Comparison of ENCODE assay signal across 1 cellular context in genomic region chr4:76571274-76571673, GRCh38.
TF ChIP-seq lines count a peak whose summit lies in the region.

No MANE protein-coding gene starts in this region.

TF ChIP-seq in HepG2, 621 proteins besides CTCF, POLR2A, EP300 and RAD21 (continued from another document and continues in another):
- TF ChIP-seq, protein P1, sequence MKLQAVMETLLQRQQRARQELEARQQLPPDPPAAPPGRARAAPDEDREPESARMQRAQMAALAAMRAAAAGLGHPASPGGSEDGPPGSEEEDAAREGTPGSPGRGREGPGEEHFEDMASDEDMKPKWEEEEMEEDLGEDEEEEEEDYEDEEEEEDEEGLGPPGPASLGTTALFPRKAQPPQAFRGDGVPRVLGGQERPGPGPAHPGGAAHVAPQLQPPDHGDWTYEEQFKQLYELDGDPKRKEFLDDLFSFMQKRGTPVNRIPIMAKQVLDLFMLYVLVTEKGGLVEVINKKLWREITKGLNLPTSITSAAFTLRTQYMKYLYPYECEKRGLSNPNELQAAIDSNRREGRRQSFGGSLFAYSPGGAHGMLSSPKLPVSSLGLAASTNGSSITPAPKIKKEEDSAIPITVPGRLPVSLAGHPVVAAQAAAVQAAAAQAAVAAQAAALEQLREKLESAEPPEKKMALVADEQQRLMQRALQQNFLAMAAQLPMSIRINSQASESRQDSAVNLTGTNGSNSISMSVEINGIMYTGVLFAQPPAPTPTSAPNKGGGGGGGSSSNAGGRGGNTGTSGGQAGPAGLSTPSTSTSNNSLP (IDR thresholded peaks at IDR 0.05; ENCODE audit: low read depth, low read length) = 0 out of 2 replicates have a peak, but pooled peaks have one; percentile 34
- TF ChIP-seq RBFOX2 (IDR thresholded peaks at IDR 0.05; ENCODE audit: low read depth, low read length) (no peak), ZNF788 (CRISPR knock-in tag; IDR thresholded peaks at IDR 0.05; ENCODE audit: borderline replicate concordance) (no peak), ZNF737 (CRISPR knock-in tag; IDR thresholded peaks at IDR 0.05; ENCODE audit: borderline replicate concordance) (no peak), ZBTB8A (CRISPR knock-in tag; IDR thresholded peaks at IDR 0.05; ENCODE audit: borderline replicate concordance, low read depth) (no peak), ATF1 (CRISPR knock-in tag; IDR thresholded peaks at IDR 0.05) (no peak), NFIC (IDR thresholded peaks at IDR 0.05; ENCODE audit: low read length) (peak; percentile 55; the same call in 1 of the 2 replicates), ZNF12 (CRISPR knock-in tag; IDR thresholded peaks at IDR 0.05) (peak; percentile 96), ZNF670 (CRISPR knock-in tag; IDR thresholded peaks at IDR 0.05; ENCODE audit: borderline replicate concordance) (no peak), NFYC (CRISPR knock-in tag; IDR thresholded peaks at IDR 0.05) (no peak), MYNN (CRISPR knock-in tag; IDR thresholded peaks at IDR 0.05; ENCODE audit: low read depth) (no peak), PHB2 (IDR thresholded peaks at IDR 0.05; ENCODE audit: partially characterized antibody) (no peak), ZNF251 (CRISPR knock-in tag; IDR thresholded peaks at IDR 0.05) (no peak), ZBTB1 (CRISPR knock-in tag; IDR thresholded peaks at IDR 0.05; ENCODE audit: borderline replicate concordance) (no peak), ZNF484 (CRISPR knock-in tag; IDR thresholded peaks at IDR 0.05; ENCODE audit: borderline replicate concordance, low read depth) (no peak), ZNF569 (CRISPR knock-in tag; IDR thresholded peaks at IDR 0.05; ENCODE audit: borderline replicate concordance) (no peak), CREB1 (IDR thresholded peaks at IDR 0.05) (no peak), CREB1 (CRISPR knock-in tag; IDR thresholded peaks at IDR 0.05) (peak; percentile 17; the same call in 1 of the 2 replicates), HDAC2 (CRISPR knock-in tag; IDR thresholded peaks at IDR 0.05) (peak; percentile 50; the same call in 1 of the 2 replicates), FOXA3 (CRISPR knock-in tag; IDR thresholded peaks at IDR 0.05) (peak; percentile 79), TCF7 (IDR thresholded peaks at IDR 0.05; ENCODE audit: low read depth) (peak; percentile 42; the same call in 1 of the 2 replicates), AGO1 (IDR thresholded peaks at IDR 0.05; ENCODE audit: low read depth, low read length, poor library complexity, severe bottlenecking) (no peak), CEBPG (CRISPR knock-in tag; IDR thresholded peaks at IDR 0.05) (no peak), PITX1 (CRISPR knock-in tag; IDR thresholded peaks at IDR 0.05) (0 out of 2 replicates have a peak, but pooled peaks have one; percentile 18), TOE1 (CRISPR knock-in tag; IDR thresholded peaks at IDR 0.05) (no peak), SRSF1 (optimal IDR thresholded peaks at IDR 0.05; ENCODE audit: low read depth, low read length) (no peak), NR2F6 (IDR thresholded peaks at IDR 0.05) (peak; percentile 52; the same call in 1 of the 2 replicates), NR2F6 (CRISPR knock-in tag; IDR thresholded peaks at IDR 0.05) (peak; percentile 49; the same call in 1 of the 2 replicates), ZNF773 (CRISPR knock-in tag; IDR thresholded peaks at IDR 0.05; ENCODE audit: borderline replicate concordance) (no peak), HOXA5 (CRISPR knock-in tag; IDR thresholded peaks at IDR 0.05) (no peak), ZNF609 (CRISPR knock-in tag; IDR thresholded peaks at IDR 0.05; ENCODE audit: borderline replicate concordance) (peak; percentile 61; the same call in 1 of the 2 replicates), ZNF562 (CRISPR knock-in tag; IDR thresholded peaks at IDR 0.05; ENCODE audit: borderline replicate concordance) (no peak), ZNF432 (CRISPR knock-in tag; IDR thresholded peaks at IDR 0.05; ENCODE audit: borderline replicate concordance) (no peak), ASH2L (IDR thresholded peaks at IDR 0.05; ENCODE audit: insufficient read length, low read depth, low read length) (no peak), PAXIP1 (CRISPR knock-in tag; conservative IDR thresholded peaks at IDR 0.05) (peak; percentile 34), TBX2 (CRISPR knock-in tag; IDR thresholded peaks at IDR 0.05; ENCODE audit: borderline replicate concordance) (peak; percentile 53; the same call in 1 of the 2 replicates)
- TF ChIP-seq, protein P2, sequence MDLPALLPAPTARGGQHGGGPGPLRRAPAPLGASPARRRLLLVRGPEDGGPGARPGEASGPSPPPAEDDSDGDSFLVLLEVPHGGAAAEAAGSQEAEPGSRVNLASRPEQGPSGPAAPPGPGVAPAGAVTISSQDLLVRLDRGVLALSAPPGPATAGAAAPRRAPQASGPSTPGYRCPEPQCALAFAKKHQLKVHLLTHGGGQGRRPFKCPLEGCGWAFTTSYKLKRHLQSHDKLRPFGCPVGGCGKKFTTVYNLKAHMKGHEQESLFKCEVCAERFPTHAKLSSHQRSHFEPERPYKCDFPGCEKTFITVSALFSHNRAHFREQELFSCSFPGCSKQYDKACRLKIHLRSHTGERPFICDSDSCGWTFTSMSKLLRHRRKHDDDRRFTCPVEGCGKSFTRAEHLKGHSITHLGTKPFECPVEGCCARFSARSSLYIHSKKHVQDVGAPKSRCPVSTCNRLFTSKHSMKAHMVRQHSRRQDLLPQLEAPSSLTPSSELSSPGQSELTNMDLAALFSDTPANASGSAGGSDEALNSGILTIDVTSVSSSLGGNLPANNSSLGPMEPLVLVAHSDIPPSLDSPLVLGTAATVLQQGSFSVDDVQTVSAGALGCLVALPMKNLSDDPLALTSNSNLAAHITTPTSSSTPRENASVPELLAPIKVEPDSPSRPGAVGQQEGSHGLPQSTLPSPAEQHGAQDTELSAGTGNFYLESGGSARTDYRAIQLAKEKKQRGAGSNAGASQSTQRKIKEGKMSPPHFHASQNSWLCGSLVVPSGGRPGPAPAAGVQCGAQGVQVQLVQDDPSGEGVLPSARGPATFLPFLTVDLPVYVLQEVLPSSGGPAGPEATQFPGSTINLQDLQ (CRISPR knock-in tag; IDR thresholded peaks at IDR 0.05) = no peak
- TF ChIP-seq, protein P3, sequence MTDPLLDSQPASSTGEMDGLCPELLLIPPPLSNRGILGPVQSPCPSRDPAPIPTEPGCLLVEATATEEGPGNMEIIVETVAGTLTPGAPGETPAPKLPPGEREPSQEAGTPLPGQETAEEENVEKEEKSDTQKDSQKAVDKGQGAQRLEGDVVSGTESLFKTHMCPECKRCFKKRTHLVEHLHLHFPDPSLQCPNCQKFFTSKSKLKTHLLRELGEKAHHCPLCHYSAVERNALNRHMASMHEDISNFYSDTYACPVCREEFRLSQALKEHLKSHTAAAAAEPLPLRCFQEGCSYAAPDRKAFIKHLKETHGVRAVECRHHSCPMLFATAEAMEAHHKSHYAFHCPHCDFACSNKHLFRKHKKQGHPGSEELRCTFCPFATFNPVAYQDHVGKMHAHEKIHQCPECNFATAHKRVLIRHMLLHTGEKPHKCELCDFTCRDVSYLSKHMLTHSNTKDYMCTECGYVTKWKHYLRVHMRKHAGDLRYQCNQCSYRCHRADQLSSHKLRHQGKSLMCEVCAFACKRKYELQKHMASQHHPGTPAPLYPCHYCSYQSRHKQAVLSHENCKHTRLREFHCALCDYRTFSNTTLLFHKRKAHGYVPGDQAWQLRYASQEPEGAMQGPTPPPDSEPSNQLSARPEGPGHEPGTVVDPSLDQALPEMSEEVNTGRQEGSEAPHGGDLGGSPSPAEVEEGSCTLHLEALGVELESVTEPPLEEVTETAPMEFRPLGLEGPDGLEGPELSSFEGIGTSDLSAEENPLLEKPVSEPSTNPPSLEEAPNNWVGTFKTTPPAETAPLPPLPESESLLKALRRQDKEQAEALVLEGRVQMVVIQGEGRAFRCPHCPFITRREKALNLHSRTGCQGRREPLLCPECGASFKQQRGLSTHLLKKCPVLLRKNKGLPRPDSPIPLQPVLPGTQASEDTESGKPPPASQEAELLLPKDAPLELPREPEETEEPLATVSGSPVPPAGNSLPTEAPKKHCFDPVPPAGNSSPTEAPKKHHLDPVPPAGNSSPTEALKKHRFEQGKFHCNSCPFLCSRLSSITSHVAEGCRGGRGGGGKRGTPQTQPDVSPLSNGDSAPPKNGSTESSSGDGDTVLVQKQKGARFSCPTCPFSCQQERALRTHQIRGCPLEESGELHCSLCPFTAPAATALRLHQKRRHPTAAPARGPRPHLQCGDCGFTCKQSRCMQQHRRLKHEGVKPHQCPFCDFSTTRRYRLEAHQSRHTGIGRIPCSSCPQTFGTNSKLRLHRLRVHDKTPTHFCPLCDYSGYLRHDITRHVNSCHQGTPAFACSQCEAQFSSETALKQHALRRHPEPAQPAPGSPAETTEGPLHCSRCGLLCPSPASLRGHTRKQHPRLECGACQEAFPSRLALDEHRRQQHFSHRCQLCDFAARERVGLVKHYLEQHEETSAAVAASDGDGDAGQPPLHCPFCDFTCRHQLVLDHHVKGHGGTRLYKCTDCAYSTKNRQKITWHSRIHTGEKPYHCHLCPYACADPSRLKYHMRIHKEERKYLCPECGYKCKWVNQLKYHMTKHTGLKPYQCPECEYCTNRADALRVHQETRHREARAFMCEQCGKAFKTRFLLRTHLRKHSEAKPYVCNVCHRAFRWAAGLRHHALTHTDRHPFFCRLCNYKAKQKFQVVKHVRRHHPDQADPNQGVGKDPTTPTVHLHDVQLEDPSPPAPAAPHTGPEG (CRISPR knock-in tag; IDR thresholded peaks at IDR 0.05) = no peak
- TF ChIP-seq, protein P4, sequence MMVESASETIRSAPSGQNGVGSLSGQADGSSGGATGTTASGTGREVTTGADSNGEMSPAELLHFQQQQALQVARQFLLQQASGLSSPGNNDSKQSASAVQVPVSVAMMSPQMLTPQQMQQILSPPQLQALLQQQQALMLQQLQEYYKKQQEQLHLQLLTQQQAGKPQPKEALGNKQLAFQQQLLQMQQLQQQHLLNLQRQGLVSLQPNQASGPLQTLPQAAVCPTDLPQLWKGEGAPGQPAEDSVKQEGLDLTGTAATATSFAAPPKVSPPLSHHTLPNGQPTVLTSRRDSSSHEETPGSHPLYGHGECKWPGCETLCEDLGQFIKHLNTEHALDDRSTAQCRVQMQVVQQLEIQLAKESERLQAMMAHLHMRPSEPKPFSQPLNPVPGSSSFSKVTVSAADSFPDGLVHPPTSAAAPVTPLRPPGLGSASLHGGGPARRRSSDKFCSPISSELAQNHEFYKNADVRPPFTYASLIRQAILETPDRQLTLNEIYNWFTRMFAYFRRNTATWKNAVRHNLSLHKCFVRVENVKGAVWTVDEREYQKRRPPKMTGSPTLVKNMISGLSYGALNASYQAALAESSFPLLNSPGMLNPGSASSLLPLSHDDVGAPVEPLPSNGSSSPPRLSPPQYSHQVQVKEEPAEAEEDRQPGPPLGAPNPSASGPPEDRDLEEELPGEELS (CRISPR knock-in tag; IDR thresholded peaks at IDR 0.05) = peak; percentile 84
- TF ChIP-seq, protein P5, sequence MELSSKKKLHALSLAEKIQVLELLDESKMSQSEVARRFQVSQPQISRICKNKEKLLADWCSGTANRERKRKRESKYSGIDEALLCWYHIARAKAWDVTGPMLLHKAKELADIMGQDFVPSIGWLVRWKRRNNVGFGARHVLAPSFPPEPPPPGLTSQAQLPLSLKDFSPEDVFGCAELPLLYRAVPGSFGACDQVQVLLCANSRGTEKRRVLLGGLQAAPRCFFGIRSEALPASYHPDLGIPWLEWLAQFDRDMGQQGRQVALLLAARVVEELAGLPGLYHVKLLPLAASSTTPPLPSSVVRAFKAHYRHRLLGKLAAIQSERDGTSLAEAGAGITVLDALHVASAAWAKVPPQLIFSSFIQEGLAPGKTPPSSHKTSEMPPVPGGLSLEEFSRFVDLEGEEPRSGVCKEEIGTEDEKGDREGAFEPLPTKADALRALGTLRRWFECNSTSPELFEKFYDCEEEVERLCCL (CRISPR knock-in tag; IDR thresholded peaks at IDR 0.05; ENCODE audit: borderline replicate concordance) = no peak
